In the genomic region with DNA sequence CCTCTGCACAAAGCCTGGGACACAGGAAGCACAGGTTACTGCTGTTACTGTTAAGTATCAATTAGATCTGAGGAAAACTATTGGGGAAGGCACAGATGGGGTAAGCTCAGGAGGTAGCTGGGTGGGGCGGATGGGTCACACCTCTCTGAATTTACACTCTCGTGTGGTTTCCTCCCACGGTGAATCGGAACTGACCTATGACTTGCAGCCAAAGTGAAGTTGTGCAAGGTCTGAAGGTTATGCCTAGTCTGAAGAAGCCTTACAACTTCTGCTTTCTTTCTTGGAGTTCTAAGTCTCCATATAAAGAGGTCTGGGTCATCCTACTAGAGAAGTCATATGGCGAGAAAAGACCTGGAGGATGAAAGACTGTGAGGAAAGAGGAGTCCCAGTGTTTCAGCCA, we compare ENCODE assay signal across 30 cellular contexts.
"Had no signal": no experiment of that assay in that cellular context is flagged by ENCODE, and none has a peak within 500 bp of the region (broad histone marks: within the 10 kb centered on the region; RNA-seq: fewer than 3 reads in every experiment).

No MANE protein-coding gene starts in this region.

- H3K9me3 Mint-ChIP-seq: activated naive CD8-positive, alpha-beta T cell treated with anti-CD3 and anti-CD28 coated beads, Interleukin-2, amount 50 U/mL, for 24 hours; activated T-helper 2 cell treated with anti-CD3 and anti-CD28 coated beads, Interferon-gamma antibody, Interleukin-2, Interleukin-4, amounts not matched to agents 10 μg/mL and 5 μg/mL and 100 μg/mL, durations not matched to agents 14 hours and 24 hours and 36 hours; dendritic cell treated with granulocyte-macrophage colony-stimulating factor and Interleukin-4, amounts not matched to agents 40 ng/mL and 50 ng/mL, for 4 days; mesothelial cell of epicardium; nephron progenitor cell; stimulated activated memory B cell treated with anti-CD40 and anti-IgM and Interleukin-4, amounts not matched to agents 10 μg/mL and 1 μg/mL and 100 μg/mL, for 72 hours had no signal

- ATAC-seq: activated CD8-positive, alpha-beta memory T cell treated with anti-CD3 and anti-CD28 coated beads, Interleukin-2, amount 10 ng/mL, durations not matched to agents 7 days and 5 days; activated CD8-positive, alpha-beta T cell treated with anti-CD3 and anti-CD28 coated beads, Interleukin-2, amount 10 ng/mL, durations not matched to agents 7 days and 5 days; activated naive CD8-positive, alpha-beta T cell treated with anti-CD3 and anti-CD28 coated beads, Interleukin-2, amount 50 U/mL, for 24 hours; foreskin keratinocyte; heart right ventricle; pancreas; stimulated activated memory B cell treated with anti-CD40 and anti-IgM and Interleukin-4, amounts not matched to agents 10 μg/mL and 1 μg/mL and 100 μg/mL, for 72 hours; WTC11 had no signal

- H3K27me3 ChIP-seq: right atrium auricular region had no signal

- DNase-seq: activated CD4-positive, alpha-beta T cell treated with anti-CD3 and anti-CD28 coated beads for 1 hour; activated CD4-positive, alpha-beta T cell treated with anti-CD3 and anti-CD28 coated beads, Interleukin-2, amount 50 U/mL, for 1 hour; activated CD8-positive, alpha-beta memory T cell treated with anti-CD3 and anti-CD28 coated beads, Interleukin-2, amount 10 ng/mL, durations not matched to agents 7 days and 5 days; activated CD8-positive, alpha-beta T cell treated with anti-CD3 and anti-CD28 coated beads, Interleukin-2, amount 10 ng/mL, durations not matched to agents 7 days and 5 days; activated naive CD8-positive, alpha-beta T cell treated with anti-CD3 and anti-CD28 coated beads, Interleukin-2, amount 50 U/mL, for 24 hours; activated T-cell treated with anti-CD3 and anti-CD28 coated beads, Interleukin-2, amount 50 U/mL, for 48 hours; amygdala; central memory CD4-positive, alpha-beta T cell; foreskin keratinocyte; heart right ventricle; naive B cell; pancreas; stimulated activated CD4-positive, alpha-beta T cell treated with anti-CD3 and anti-CD28 coated beads, Interleukin-1b, Interleukin-23, amount 100 ng/mL, for 48 hours; stimulated activated CD4-positive, alpha-beta T cell treated with anti-CD3 and anti-CD28 coated beads, Interleukin-4, amount 100 ng/mL, for 4 hours; stimulated activated CD8-positive, alpha-beta memory T cell treated with anti-CD3 and anti-CD28 coated beads, Interleukin-4, amount 100 ng/mL, for 48 hours; T1000; tibial artery had no signal

- H3K4me3 Mint-ChIP-seq: activated CD8-positive, alpha-beta memory T cell treated with anti-CD3 and anti-CD28 coated beads, Interleukin-2, amount 10 ng/mL, durations not matched to agents 7 days and 5 days; activated CD8-positive, alpha-beta T cell treated with anti-CD3 and anti-CD28 coated beads, Interleukin-2, amount 10 ng/mL, durations not matched to agents 7 days and 5 days; activated naive CD4-positive, alpha-beta T cell treated with anti-CD3 and anti-CD28 coated beads, Interleukin-2, amount 50 U/mL, for 24 hours; activated naive CD8-positive, alpha-beta T cell treated with anti-CD3 and anti-CD28 coated beads, Interleukin-2, amount 50 U/mL, for 24 hours; dendritic cell treated with granulocyte-macrophage colony-stimulating factor and Interleukin-4, amounts not matched to agents 40 ng/mL and 50 ng/mL, for 4 days; mesothelial cell of epicardium; naive B cell; nephron progenitor cell; stimulated activated memory B cell treated with anti-CD40 and anti-IgM and Interleukin-4, amounts not matched to agents 10 μg/mL and 1 μg/mL and 100 μg/mL, for 72 hours; WTC11 had no signal

- H3K4me3 ChIP-seq: esophagus muscularis mucosa, heart right ventricle, pancreas, prostate gland, right atrium auricular region, smooth muscle cell, suprapubic skin, tibial artery had no signal

- H3K36me3 Mint-ChIP-seq: activated CD8-positive, alpha-beta memory T cell treated with anti-CD3 and anti-CD28 coated beads, Interleukin-2, amount 10 ng/mL, durations not matched to agents 7 days and 5 days; activated naive CD4-positive, alpha-beta T cell treated with anti-CD3 and anti-CD28 coated beads, Interleukin-2, amount 50 U/mL, for 24 hours; mesothelial cell of epicardium; stimulated activated memory B cell treated with anti-CD40 and anti-IgM and Interleukin-4, amounts not matched to agents 10 μg/mL and 1 μg/mL and 100 μg/mL, for 72 hours; WTC11 had no signal

- H3K4me1 Mint-ChIP-seq: activated CD8-positive, alpha-beta memory T cell treated with anti-CD3 and anti-CD28 coated beads, Interleukin-2, amount 10 ng/mL, durations not matched to agents 7 days and 5 days; activated naive CD4-positive, alpha-beta T cell treated with anti-CD3 and anti-CD28 coated beads, Interleukin-2, amount 50 U/mL, for 24 hours; activated naive CD8-positive, alpha-beta T cell treated with anti-CD3 and anti-CD28 coated beads, Interleukin-2, amount 50 U/mL, for 24 hours; mesothelial cell of epicardium; stimulated activated memory B cell treated with anti-CD40 and anti-IgM and Interleukin-4, amounts not matched to agents 10 μg/mL and 1 μg/mL and 100 μg/mL, for 72 hours had no signal

- H3K27ac Mint-ChIP-seq: activated CD8-positive, alpha-beta memory T cell treated with anti-CD3 and anti-CD28 coated beads, Interleukin-2, amount 10 ng/mL, durations not matched to agents 7 days and 5 days; activated CD8-positive, alpha-beta T cell treated with anti-CD3 and anti-CD28 coated beads, Interleukin-2, amount 10 ng/mL, durations not matched to agents 7 days and 5 days; activated naive CD4-positive, alpha-beta T cell treated with anti-CD3 and anti-CD28 coated beads, Interleukin-2, amount 50 U/mL, for 24 hours; activated naive CD8-positive, alpha-beta T cell treated with anti-CD3 and anti-CD28 coated beads, Interleukin-2, amount 50 U/mL, for 24 hours; activated T-helper 2 cell treated with anti-CD3 and anti-CD28 coated beads, Interferon-gamma antibody, Interleukin-2, Interleukin-4, amounts not matched to agents 10 μg/mL and 5 μg/mL and 100 μg/mL, durations not matched to agents 14 hours and 24 hours and 36 hours; dendritic cell treated with granulocyte-macrophage colony-stimulating factor and Interleukin-4, amounts not matched to agents 40 ng/mL and 50 ng/mL, for 4 days; mesothelial cell of epicardium; stimulated activated memory B cell treated with anti-CD40 and anti-IgM and Interleukin-4, amounts not matched to agents 10 μg/mL and 1 μg/mL and 100 μg/mL, for 72 hours; WTC11 had no signal

- H3K27ac ChIP-seq: esophagus muscularis mucosa, foreskin keratinocyte, heart right ventricle, neutrophil, pancreas, prostate gland, right atrium auricular region, suprapubic skin, tibial artery had no signal
